ENCODE assay signal across 7 cellular contexts in genomic region chr10:3239066-3239919, GRCh38.
DNase-seq lines count a peak whose midpoint lies in the region; ATAC-seq, FAIRE-seq and TF ChIP-seq lines count a peak whose summit lies in the region.

No MANE protein-coding gene starts in this region.

- H4K20me1 ChIP-seq in osteoblast (ENCODE audit: insufficient read depth, low read length), result no peaks in the 10 kb centered on the region

- H3K27ac Mint-ChIP-seq in activated T-helper 1 cell treated with anti-CD3 and anti-CD28 coated beads, Interleukin-12 subunit alpha, Interleukin-12 subunit beta, Interleukin-2, Interleukin-4 antibody, amounts not matched to agents 30 ng/mL and 10 ng/mL and 1 ng/mL, durations not matched to agents 14 hours and 24 hours and 36 hours, result no peak overlapping the region

- POLR2A ChIA-PET in Panc1 (lab: Charles Lee), result no interaction called here

- peak overlapping the region; percentile 32 for H3K4me2 ChIP-seq in osteoblast (ENCODE audit: insufficient read depth, low read length)

- peak; percentile 84 for TF ChIP-seq CTCF in Panc1 (IDR thresholded peaks at IDR 0.05)
- peak; percentile 67 for TF ChIP-seq CTCF in foreskin fibroblast (IDR thresholded peaks at IDR 0.05; ENCODE audit: low read depth, low read length)
- peak; percentile 90 for TF ChIP-seq CTCF in osteoblast (IDR thresholded peaks at IDR 0.05; ENCODE audit: extremely low read depth, low read depth, low read length)
- peak; percentile 90 for TF ChIP-seq CTCF in thoracic aorta (IDR thresholded peaks at IDR 0.05)

- CTCF ChIA-PET in Panc1 (lab: Charles Lee), result no interaction called here

- DNase-seq in GM12892 (ENCODE audit: insufficient read length) (peak; percentile 60), Panc1 (ENCODE audit: low read depth, low spot score) (peak; percentile 39), foreskin fibroblast (peak; percentile 49 to 85), osteoblast (ENCODE audit: insufficient read length, low spot score, missing footprints) (peak; percentile 91), thoracic aorta (ENCODE audit: low spot score) (peak; percentile 38)
- DNase-seq in activated T-helper 1 cell treated with anti-CD3 and anti-CD28 coated beads, Interleukin-12 subunit alpha, Interleukin-12 subunit beta, Interleukin-2, Interleukin-4 antibody, amounts not matched to agents 30 ng/mL and 10 ng/mL and 1 ng/mL, durations not matched to agents 14 hours and 24 hours and 36 hours (ENCODE audit: low spot score), result peak; percentile 54

- H3K9me3 Mint-ChIP-seq in activated T-helper 1 cell treated with anti-CD3 and anti-CD28 coated beads, Interleukin-12 subunit alpha, Interleukin-12 subunit beta, Interleukin-2, Interleukin-4 antibody, amounts not matched to agents 30 ng/mL and 10 ng/mL and 1 ng/mL, durations not matched to agents 14 hours and 24 hours and 36 hours, result no peaks in the 10 kb centered on the region

- peaks cover 8% of the 10 kb centered on the region for H3K4me1 ChIP-seq in Panc1 (ENCODE audit: control insufficient read depth, insufficient read depth, low read length)
- no peaks in the 10 kb centered on the region for H3K4me1 ChIP-seq in osteoblast (ENCODE audit: insufficient read depth, low read length)
- peaks cover 0 to 18% of the 10 kb centered on the region in 2 donors for H3K4me1 ChIP-seq in thoracic aorta (ENCODE audit: control insufficient read depth in 1 of 2, low read depth in 2 of 2)

- no peaks in the 10 kb centered on the region for H3K79me2 ChIP-seq in osteoblast (ENCODE audit: insufficient read depth, low read length)

- no TSS peak for BruUV-seq in Panc1 (replicated peaks; lab: Mats Ljungman, UMichigan)

- H3K27me3 ChIP-seq in Panc1 (ENCODE audit: control insufficient read depth, insufficient read depth, low read length) (no peaks in the 10 kb centered on the region), osteoblast (ENCODE audit: insufficient read depth, low read length) (peaks cover 3% of the 10 kb centered on the region), thoracic aorta (replicated peaks; ENCODE audit: insufficient read depth) (no peaks in the 10 kb centered on the region)

- H3K4me3 ChIP-seq in Panc1 (ENCODE audit: low read depth in 2 of 2, low read length in 2 of 2) (no peak overlapping the region), foreskin fibroblast (ENCODE audit: low read depth in 1 of 2, low read length in 2 of 2) (no peak overlapping the region), osteoblast (ENCODE audit: insufficient read depth, low read length) (no peak overlapping the region), thoracic aorta (peak overlapping the region; percentile 43)

- no peaks in the 10 kb centered on the region for H3K36me3 Mint-ChIP-seq in activated T-helper 1 cell treated with anti-CD3 and anti-CD28 coated beads, Interleukin-12 subunit alpha, Interleukin-12 subunit beta, Interleukin-2, Interleukin-4 antibody, amounts not matched to agents 30 ng/mL and 10 ng/mL and 1 ng/mL, durations not matched to agents 14 hours and 24 hours and 36 hours (ENCODE audit: low read depth)

- in situ Hi-C loops in Panc1 (cut with HindIII; ENCODE audit: low pct_unique_long_range_greater_than_20kb, low sequenced_read_pairs), result no loop called here

- H3K36me3 ChIP-seq in Panc1 (ENCODE audit: control insufficient read depth, insufficient read depth, low read length), result no peaks in the 10 kb centered on the region
- H3K36me3 ChIP-seq in osteoblast (ENCODE audit: insufficient read depth, low read length), result no peaks in the 10 kb centered on the region
- no peaks in the 10 kb centered on the region for H3K36me3 ChIP-seq in thoracic aorta

- ATAC-seq in HG02642 (IDR thresholded peaks at IDR 0.05; ENCODE audit: poor library complexity, unreplicated experiment) (peak; percentile 74), Panc1 (peak; percentile 94), thoracic aorta (ENCODE audit: insufficient number of reproducible peaks, low FRiP score, low read depth) (peak; percentile 74)

- peak; percentile 77 for FAIRE-seq in GM12892 (lab: Jason Lieb, UNC)

- no peak overlapping the region for H3K4me3 Mint-ChIP-seq in activated T-helper 1 cell treated with anti-CD3 and anti-CD28 coated beads, Interleukin-12 subunit alpha, Interleukin-12 subunit beta, Interleukin-2, Interleukin-4 antibody, amounts not matched to agents 30 ng/mL and 10 ng/mL and 1 ng/mL, durations not matched to agents 14 hours and 24 hours and 36 hours

- peaks cover 48% of the 10 kb centered on the region for H3K27me3 Mint-ChIP-seq in activated T-helper 1 cell treated with anti-CD3 and anti-CD28 coated beads, Interleukin-12 subunit alpha, Interleukin-12 subunit beta, Interleukin-2, Interleukin-4 antibody, amounts not matched to agents 30 ng/mL and 10 ng/mL and 1 ng/mL, durations not matched to agents 14 hours and 24 hours and 36 hours (ENCODE audit: insufficient read depth)

- H3K27ac ChIP-seq in Panc1 (ENCODE audit: low read length), result peak overlapping the region; percentile 80; the same call in 1 of the 2 replicates
- no peak overlapping the region for H3K27ac ChIP-seq in osteoblast (ENCODE audit: low read depth, low read length)
- no peak overlapping the region for H3K27ac ChIP-seq in thoracic aorta

- no peak overlapping the region for H2AFZ ChIP-seq in osteoblast (ENCODE audit: low read length)

- intact Hi-C loops in Panc1 (cut with micrococcal nuclease; ENCODE audit: unreplicated experiment), result loop anchor here (5.0 kb wide), 1 partner anchor 533 kb away; no protein-coding TSS in a partner anchor
- intact Hi-C loops in activated T-helper 1 cell treated with anti-CD3 and anti-CD28 coated beads, Interleukin-12 subunit alpha, Interleukin-12 subunit beta, Interleukin-2, Interleukin-4 antibody, amounts not matched to agents 30 ng/mL and 10 ng/mL and 1 ng/mL, durations not matched to agents 14 hours and 24 hours and 36 hours (cut with micrococcal nuclease), result loop anchor here (1.0 to 2.0 kb wide), 3 partner anchors 538 to 1528 kb away; no protein-coding TSS in a partner anchor

- H3K9me3 ChIP-seq in Panc1 (ENCODE audit: control insufficient read depth, insufficient read depth, low read depth, low read length) (no peaks in the 10 kb centered on the region), osteoblast (ENCODE audit: low read depth, low read length) (no peaks in the 10 kb centered on the region), thoracic aorta (no peaks in the 10 kb centered on the region)

- TF ChIP-seq POLR2A in GM12892 (IDR thresholded peaks at IDR 0.05; ENCODE audit: low read depth, low read length), result no peak

- no peaks in the 10 kb centered on the region for H3K4me1 Mint-ChIP-seq in activated T-helper 1 cell treated with anti-CD3 and anti-CD28 coated beads, Interleukin-12 subunit alpha, Interleukin-12 subunit beta, Interleukin-2, Interleukin-4 antibody, amounts not matched to agents 30 ng/mL and 10 ng/mL and 1 ng/mL, durations not matched to agents 14 hours and 24 hours and 36 hours (ENCODE audit: low read depth)

Comparison
In these comparisons a context has a peak if more than half of its experiments do, and no peak if none do; other contexts are left out.
1. DNase-seq: peak in every context shown above with its lines; median percentile 91 in osteoblast; 67 in foreskin fibroblast; 60 in GM12892; 54 in activated T-helper 1 cell treated with anti-CD3 and anti-CD28 coated beads, Interleukin-12 subunit alpha, Interleukin-12 subunit beta, Interleukin-2, Interleukin-4 antibody, amounts not matched to agents 30 ng/mL and 10 ng/mL and 1 ng/mL, durations not matched to agents 14 hours and 24 hours and 36 hours; 39 in Panc1; 38 in thoracic aorta.